9 cellular contexts compared by ENCODE assay signal in genomic region chr10:85548038-85548437, GRCh38.
A peak's percentile ranks its signal among the peaks of the same experiment; 100 is the strongest.
DNase-seq lines count a peak whose midpoint lies in the region; ATAC-seq, FAIRE-seq and TF ChIP-seq lines count a peak whose summit lies in the region.
"Had no signal": no experiment of that assay in that cellular context is flagged by ENCODE, and none has a peak within 500 bp of the region (broad histone marks: within the 10 kb centered on the region; RNA-seq: fewer than 3 reads in every experiment).

No MANE protein-coding gene starts in this region.

- TF ChIP-seq POLR2A in adrenal gland (IDR thresholded peaks at IDR 0.05), result no peak

- no peak overlapping the region for H3K27ac ChIP-seq in adrenal gland
- no peak overlapping the region for H3K27ac ChIP-seq in upper lobe of right lung

- H3K4me3 ChIP-seq in BJ (ENCODE audit: low read depth, low read length) (no peak overlapping the region), adrenal gland (no peak overlapping the region), upper lobe of right lung (no peak overlapping the region)

- CTCF ChIA-PET in BJ (lab: Yijun Ruan, JAX), result no interaction called here

- FAIRE-seq in islet of Langerhans (lab: Jason Lieb, UNC), result peak; percentile 76

- H3K36me3 ChIP-seq in BJ (ENCODE audit: control insufficient read depth, insufficient read depth, low read length) (no peaks in the 10 kb centered on the region), adrenal gland (replicated peaks in 1 of 2) (no peaks in the 10 kb centered on the region), upper lobe of right lung (no peaks in the 10 kb centered on the region)

- intact Hi-C loops in adrenal gland (cut with DNase I) (no loop called here), upper lobe of right lung (cut with DNase I) (no loop called here)

- H3K27me3 ChIP-seq in BJ (ENCODE audit: control insufficient read depth, insufficient read depth, low read length) (no peaks in the 10 kb centered on the region), adrenal gland (no peaks in the 10 kb centered on the region), upper lobe of right lung (no peaks in the 10 kb centered on the region)

- POLR2A ChIA-PET in BJ (lab: Charles Lee), result no interaction called here

- 13 to 31% (median 27%) methylated on average over 2 of the region's 2 CpGs for WGBS in adrenal gland, 4 donors

- H3K9me3 ChIP-seq in adrenal gland (replicated peaks in 1 of 3) (no peaks in the 10 kb centered on the region), upper lobe of right lung (no peaks in the 10 kb centered on the region)

- ATAC-seq in GM18858 (IDR thresholded peaks at IDR 0.05; ENCODE audit: unreplicated experiment) (peak; percentile 84), HG02970 (IDR thresholded peaks at IDR 0.05; ENCODE audit: low FRiP score, unreplicated experiment) (peak; percentile 54), upper lobe of right lung (peak; percentile 64)

- no peaks in the 10 kb centered on the region for H3K4me1 ChIP-seq in adrenal gland (replicated peaks in 1 of 2)
- no peaks in the 10 kb centered on the region for H3K4me1 ChIP-seq in upper lobe of right lung

- peak; percentile 37; the same call in 1 of the 2 replicates for TF ChIP-seq CTCF in BJ (IDR thresholded peaks at IDR 0.05; ENCODE audit: insufficient read depth, low read depth, low read length)
- TF ChIP-seq CTCF in adrenal gland (IDR thresholded peaks at IDR 0.05), result peak in 5 of 6 experiments; percentile 30 to 62 (median 49)
- peak; percentile 35 for TF ChIP-seq CTCF in upper lobe of right lung (IDR thresholded peaks at IDR 0.05)

- DNase-seq in BJ (ENCODE audit: low read depth), result no peak
- DNase-seq in NCI-H2227 (lab: John Stamatoyannopoulos, UW; ENCODE audit: unreplicated experiment), result peak; percentile 60
- peak in 6 of 7 donors; percentile 24 to 78 (median 42) for DNase-seq in adrenal gland
- DNase-seq in upper lobe of right lung, result no peak
- DNase-seq in EL, result no peak
- DNase-seq: IMR-90 had no signal

Comparison
In these comparisons a context has a peak if more than half of its experiments do, and no peak if none do; other contexts are left out.
1. DNase-seq: peak in NCI-H2227 (single experiment) and adrenal gland (6 of 7); none in BJ (single experiment), upper lobe of right lung (single experiment) and EL (single experiment).
2. Peak in every context shown above with its lines, with median percentiles within 50 percentile points of each other: CTCF ChIP-seq and ATAC-seq.